In the genomic region with DNA sequence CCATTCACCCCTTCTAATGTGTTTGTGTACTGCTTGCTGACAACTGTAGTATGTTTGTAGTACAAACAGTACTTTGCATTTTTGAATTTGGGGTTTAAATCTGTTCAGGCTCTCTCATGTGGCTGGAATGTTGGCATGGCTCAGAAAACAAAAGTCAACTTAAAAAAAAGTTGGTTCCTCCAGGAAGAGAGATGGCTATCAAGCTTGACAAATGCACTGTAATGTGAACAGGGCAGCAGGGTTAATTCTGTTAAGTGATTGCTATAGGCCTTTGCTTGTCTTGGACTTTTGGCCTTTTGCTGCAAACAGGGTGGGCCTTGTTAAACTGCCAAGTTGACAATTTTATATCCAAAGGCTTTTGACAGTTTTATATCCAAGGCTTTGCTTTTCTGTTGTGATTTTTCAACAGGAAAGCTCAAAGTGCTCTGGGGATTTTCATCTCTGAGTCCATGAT, we compare ENCODE assay signal across 13 cellular contexts.
A peak's percentile ranks its signal among the peaks of the same experiment; 100 is the strongest.
DNase-seq lines count a peak whose midpoint lies in the region; ATAC-seq, FAIRE-seq and TF ChIP-seq lines count a peak whose summit lies in the region.
"Had no signal": no experiment of that assay in that cellular context is flagged by ENCODE, and none has a peak within 500 bp of the region (broad histone marks: within the 10 kb centered on the region; RNA-seq: fewer than 3 reads in every experiment).

No MANE protein-coding gene starts in this region.

- H3K4me1 Mint-ChIP-seq in osteocyte (ENCODE audit: unreplicated experiment) = peaks cover 26% of the 10 kb centered on the region

- TF ChIP-seq RAD21 in liver (IDR thresholded peaks at IDR 0.05) = no peak

- DNase-seq in HTR-8/SVneo (ENCODE audit: insufficient read length, low spot score) = peak; percentile 22
- DNase-seq in dermis blood vessel endothelial cell = peak; percentile 45
- peak in 1 of 2 donors; percentile 16 for DNase-seq in tibial nerve (ENCODE audit: low spot score in 2 of 2)
- no peak for DNase-seq in stimulated activated CD4-positive, alpha-beta T cell treated with anti-CD3 and anti-CD28 coated beads, Interleukin-12 subunit alpha, Interleukin-12 subunit beta, amount 100 ng/mL, for 4 hours
- DNase-seq in erythroblast (lab: John Stamatoyannopoulos, UW) = no peak
- no peak for DNase-seq in osteocyte (ENCODE audit: extremely low spot score, unreplicated experiment)
- DNase-seq: activated T-cell treated with anti-CD3 and anti-CD28 coated beads for 4 hours, DND-41, dorsolateral prefrontal cortex, mesenchymal stem cell, NCI-H82 had no signal

- H3K27ac ChIP-seq in liver (ENCODE audit: low read depth in 1 of 2, low read length in 2 of 2) (no peak overlapping the region), tibial nerve (peak overlapping the region; percentile 34 to 89 (median 80))
- H3K27ac ChIP-seq: dorsolateral prefrontal cortex had no signal

- H3K27me3 ChIP-seq in liver (ENCODE audit: control insufficient read depth in 4 of 4, insufficient read depth in 4 of 4, low read length in 3 of 4) = no peaks in the 10 kb centered on the region
- H3K27me3 ChIP-seq in tibial nerve = no peaks in the 10 kb centered on the region
- H3K27me3 ChIP-seq: dorsolateral prefrontal cortex had no signal

- TF ChIP-seq EP300 in tibial nerve (IDR thresholded peaks at IDR 0.05) = peak in 1 of 2 donors; percentile 79

- H3K4me3 ChIP-seq in liver (ENCODE audit: low read depth in 1 of 3, low read length in 3 of 3) (no peak overlapping the region), tibial nerve (no peak overlapping the region)
- H3K4me3 ChIP-seq: dorsolateral prefrontal cortex had no signal

- H3K27me3 Mint-ChIP-seq in osteocyte (ENCODE audit: unreplicated experiment) = peaks cover under 1% of the 10 kb centered on the region

- no peak overlapping the region for H3K27ac Mint-ChIP-seq in osteocyte (ENCODE audit: unreplicated experiment)

- H3K36me3 ChIP-seq in liver (ENCODE audit: control insufficient read depth in 4 of 4, insufficient read depth in 3 of 4, low read depth in 1 of 4, low read length in 3 of 4) (no peaks in the 10 kb centered on the region), tibial nerve (peaks cover 0 to 2% (median 0%) of the 10 kb centered on the region in 3 donors)

- ATAC-seq in GM19397 (IDR thresholded peaks at IDR 0.05; ENCODE audit: unreplicated experiment) = no peak

- TF ChIP-seq POLR2A in tibial nerve (IDR thresholded peaks at IDR 0.05) (no peak), erythroblast (IDR thresholded peaks at IDR 0.05; ENCODE audit: low read length) (no peak)

- FAIRE-seq in HTR-8/SVneo (lab: Jason Lieb, UNC) = no peak

- TF ChIP-seq CTCF in liver (IDR thresholded peaks at IDR 0.05; ENCODE audit: low read depth, low read length, missing input control) (no peak), tibial nerve (IDR thresholded peaks at IDR 0.05) (no peak), osteocyte (IDR thresholded peaks at IDR 0.05) (no peak)

- no peaks in the 10 kb centered on the region for H3K9me3 ChIP-seq in liver (ENCODE audit: control insufficient read depth in 4 of 4, low read length in 3 of 4)
- no peaks in the 10 kb centered on the region for H3K9me3 ChIP-seq in tibial nerve

- no peaks in the 10 kb centered on the region for H3K36me3 Mint-ChIP-seq in osteocyte (ENCODE audit: unreplicated experiment)

- no peak overlapping the region for H3K4me3 Mint-ChIP-seq in osteocyte (ENCODE audit: unreplicated experiment)

- H3K4me1 ChIP-seq in liver (ENCODE audit: control insufficient read depth in 4 of 4, insufficient read depth in 4 of 4, low read length in 3 of 4) (no peaks in the 10 kb centered on the region), tibial nerve (peaks cover 0 to 39% (median 12%) of the 10 kb centered on the region in 4 donors)

- no peaks in the 10 kb centered on the region for H3K9me3 Mint-ChIP-seq in osteocyte (ENCODE audit: unreplicated experiment)

- no peak overlapping the region for H3K9ac ChIP-seq in liver (ENCODE audit: low read depth in 1 of 2, low read length in 2 of 2)

TF ChIP-seq in liver, 16 proteins besides CTCF, POLR2A, EP300 and RAD21:
- TF ChIP-seq NR2F2 (IDR thresholded peaks at IDR 0.05) (peak; percentile 82), RXRA (IDR thresholded peaks at IDR 0.05) (no peak)

Comparison
In these comparisons a context has a peak if more than half of its experiments do, and no peak if none do; other contexts are left out.
1. DNase-seq: peak in HTR-8/SVneo (single experiment) and dermis blood vessel endothelial cell (single experiment); none in stimulated activated CD4-positive, alpha-beta T cell treated with anti-CD3 and anti-CD28 coated beads, Interleukin-12 subunit alpha, Interleukin-12 subunit beta, amount 100 ng/mL, for 4 hours (single experiment), erythroblast (0 of 2) and osteocyte (single experiment).
2. H3K27ac ChIP-seq: peak in tibial nerve (4 of 4); none in liver (0 of 2).